Comparison of ENCODE assay signal across 8 cellular contexts in the genomic region with DNA sequence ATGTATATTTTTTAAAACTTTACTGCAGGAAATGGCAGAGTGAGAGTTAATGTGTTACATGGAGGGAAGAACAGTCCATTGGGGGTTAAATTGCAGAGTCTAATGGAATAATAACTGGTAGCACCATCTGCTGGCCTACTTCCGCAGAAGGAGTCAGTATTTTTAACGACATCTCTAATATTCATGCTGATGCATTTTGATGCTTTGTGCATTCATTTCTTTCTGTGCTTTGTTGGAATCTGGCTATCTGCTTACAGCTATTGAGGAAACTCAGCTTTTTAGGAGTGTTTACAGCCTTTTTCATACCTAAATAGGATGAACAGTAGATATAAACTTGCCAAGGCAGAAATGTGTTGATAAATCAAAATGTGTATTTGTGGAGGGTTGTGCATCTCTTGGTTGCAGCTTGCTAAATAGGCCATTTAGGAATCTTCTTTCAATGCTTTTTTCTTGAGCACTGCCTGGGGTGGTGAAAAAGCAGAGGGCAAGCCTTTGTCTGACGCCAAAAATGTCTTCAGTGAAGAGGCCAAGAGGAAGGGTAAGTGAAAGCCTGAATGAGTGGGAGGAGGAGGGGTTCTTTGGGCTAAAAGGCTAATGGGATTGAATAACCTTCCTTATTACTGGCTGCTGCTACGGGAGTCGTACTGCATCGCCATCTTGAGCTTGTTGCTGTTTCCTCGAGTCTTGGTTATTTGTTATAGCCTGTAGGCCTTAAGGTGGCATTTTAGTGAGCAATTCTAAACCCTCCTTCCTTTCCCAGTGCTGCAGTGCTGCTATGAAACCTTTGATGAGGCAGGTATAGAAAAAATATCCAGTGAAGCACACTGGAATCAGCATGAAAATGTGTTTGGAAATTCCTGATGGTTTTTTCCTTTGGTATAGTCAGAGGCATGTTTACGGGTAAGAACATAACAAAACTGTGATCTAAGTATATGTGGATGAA.
DNase-seq lines count a peak whose midpoint lies in the region; ATAC-seq, FAIRE-seq and TF ChIP-seq lines count a peak whose summit lies in the region.

No MANE protein-coding gene starts in this region.

- H3K4me3 Mint-ChIP-seq in activated CD8-positive, alpha-beta memory T cell treated with anti-CD3 and anti-CD28 coated beads, Interleukin-2, amount 10 ng/mL, durations not matched to agents 7 days and 5 days = peak overlapping the region; percentile 69

- H3K36me3 Mint-ChIP-seq in activated CD8-positive, alpha-beta memory T cell treated with anti-CD3 and anti-CD28 coated beads, Interleukin-2, amount 10 ng/mL, durations not matched to agents 7 days and 5 days = peaks cover 8% of the 10 kb centered on the region

- peak; percentile 42 for DNase-seq in activated CD8-positive, alpha-beta memory T cell treated with anti-CD3 and anti-CD28 coated beads, Interleukin-2, amount 10 ng/mL, durations not matched to agents 7 days and 5 days
- DNase-seq in activated CD8-positive, alpha-beta memory T cell treated with anti-CD3 and anti-CD28 coated beads, Interleukin-2, amount 50 U/mL, for 48 hours = no peak
- DNase-seq in H7 (peak; percentile 76), Kasumi-1 (lab: John Stamatoyannopoulos, UW) (peak; percentile 96 to 97), Peyer's patch (peak in 1 of 3 donors; percentile 58), cerebellar cortex (ENCODE audit: low spot score) (peak; percentile 97), iris pigment epithelial cell (ENCODE audit: low read depth) (peak; percentile 87), small intestine (peak; percentile 76)

- TF ChIP-seq POLR2A in Peyer's patch (IDR thresholded peaks at IDR 0.05) = no peak

- peaks cover 13% of the 10 kb centered on the region for H3K4me1 Mint-ChIP-seq in activated CD8-positive, alpha-beta memory T cell treated with anti-CD3 and anti-CD28 coated beads, Interleukin-2, amount 10 ng/mL, durations not matched to agents 7 days and 5 days

- no peaks in the 10 kb centered on the region for H3K27me3 Mint-ChIP-seq in activated CD8-positive, alpha-beta memory T cell treated with anti-CD3 and anti-CD28 coated beads, Interleukin-2, amount 10 ng/mL, durations not matched to agents 7 days and 5 days

- H3K4me1 ChIP-seq in Peyer's patch (peaks cover 0 to 7% (median 2%) of the 10 kb centered on the region in 4 donors), small intestine (ENCODE audit: control insufficient read depth in 2 of 2, insufficient read depth in 1 of 2, low read depth in 1 of 2, low read length in 1 of 2) (no peaks in the 10 kb centered on the region)

- WGBS in small intestine, 3 donors = 4 to 13% (median 12%) methylated on average over 8 of the region's 8 CpGs

- peak overlapping the region; percentile 82 for H3K27ac Mint-ChIP-seq in activated CD8-positive, alpha-beta memory T cell treated with anti-CD3 and anti-CD28 coated beads, Interleukin-2, amount 10 ng/mL, durations not matched to agents 7 days and 5 days

- no peaks in the 10 kb centered on the region for H3K27me3 ChIP-seq in H7 (ENCODE audit: control insufficient read depth, insufficient read depth, low read length)
- no peaks in the 10 kb centered on the region for H3K27me3 ChIP-seq in Peyer's patch
- no peaks in the 10 kb centered on the region for H3K27me3 ChIP-seq in small intestine (ENCODE audit: control insufficient read depth in 2 of 2, insufficient read depth in 2 of 2, low read length in 2 of 2)

- H3K9me3 ChIP-seq in Peyer's patch (no peaks in the 10 kb centered on the region), small intestine (ENCODE audit: control insufficient read depth, low read depth) (no peaks in the 10 kb centered on the region)

- peaks cover 2% of the 10 kb centered on the region for H3K9me3 Mint-ChIP-seq in activated CD8-positive, alpha-beta memory T cell treated with anti-CD3 and anti-CD28 coated beads, Interleukin-2, amount 10 ng/mL, durations not matched to agents 7 days and 5 days (ENCODE audit: low read depth)

- peak in 5 of 6 experiments; percentile 23 to 77 (median 67) for TF ChIP-seq CTCF in Peyer's patch (IDR thresholded peaks at IDR 0.05)

- H3K36me3 ChIP-seq in H7 (replicated peaks; ENCODE audit: control insufficient read depth, insufficient read depth, low read length) = no peaks in the 10 kb centered on the region
- H3K36me3 ChIP-seq in Peyer's patch = no peaks in the 10 kb centered on the region
- H3K36me3 ChIP-seq in small intestine (ENCODE audit: control insufficient read depth in 2 of 2, insufficient read depth in 2 of 2, low read length in 2 of 2) = no peaks in the 10 kb centered on the region

- CTCF ChIA-PET in activated CD8-positive, alpha-beta memory T cell treated with anti-CD3 and anti-CD28 coated beads, Interleukin-2, amount 10 ng/mL, durations not matched to agents 7 days and 5 days (lab: Charles Lee) = interaction anchor here (0.6 to 2.4 kb wide), 6 partner anchors 13 to 155 kb away, joined by 3 to 11 read pairs (median 4); a partner anchor contains a TSS

- H3K4me3 ChIP-seq in H7 (ENCODE audit: insufficient read depth, low read depth, low read length) = peak overlapping the region; percentile 41
- H3K4me3 ChIP-seq in Peyer's patch = peak overlapping the region; percentile 13 to 45 (median 28)
- H3K4me3 ChIP-seq in small intestine (ENCODE audit: low read depth in 1 of 2, low read length in 2 of 2) = peak overlapping the region in 1 of 2 donors; percentile 30

- ATAC-seq in activated CD8-positive, alpha-beta memory T cell treated with anti-CD3 and anti-CD28 coated beads, Interleukin-2, amount 10 ng/mL, durations not matched to agents 7 days and 5 days = peak; percentile 69

- FAIRE-seq in small intestine (lab: Jason Lieb, UNC) = no peak

- H3K27ac ChIP-seq in Peyer's patch (peak overlapping the region; percentile 56 to 79 (median 70)), small intestine (ENCODE audit: low read depth in 1 of 2, low read length in 1 of 2) (peak overlapping the region; percentile 81 to 94)
